In the genomic region with DNA sequence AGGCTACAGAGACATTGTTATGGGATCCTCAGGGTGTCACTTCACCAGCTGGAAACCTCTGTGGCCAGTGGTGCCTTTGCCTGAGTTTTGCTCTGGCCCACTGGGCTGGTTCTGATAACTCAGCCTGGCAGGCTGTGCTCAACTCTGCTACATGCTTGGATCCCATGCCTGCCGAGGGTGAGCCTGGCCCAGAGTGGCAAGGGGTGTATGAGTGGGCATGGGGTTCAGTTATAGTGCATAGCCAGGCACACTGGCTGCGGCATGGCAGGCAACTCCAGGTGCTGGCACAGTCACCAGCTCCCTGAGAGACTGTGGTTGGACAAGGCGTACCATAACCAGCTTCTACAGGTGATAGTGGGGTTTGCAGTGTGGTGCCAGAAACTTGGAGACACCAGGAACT, we compare ENCODE assay signal across 1 cellular context.
TF ChIP-seq lines count a peak whose summit lies in the region.

No MANE protein-coding gene starts in this region.

TF ChIP-seq in H1, 55 proteins besides CTCF, POLR2A, EP300 and RAD21 (continued from another document):
- TF ChIP-seq ATF2 (IDR thresholded peaks at IDR 0.05; ENCODE audit: low read length) (no peak), EZH2 (IDR thresholded peaks at IDR 0.05; ENCODE audit: low read depth, low read length, severe bottlenecking) (no peak), EGR1 (IDR thresholded peaks at IDR 0.05; ENCODE audit: borderline replicate concordance, low read depth, low read length) (no peak), ZNF274 (IDR thresholded peaks at IDR 0.05; ENCODE audit: borderline replicate concordance, extremely low read depth, low read length) (no peak)
- TF ChIP-seq, protein P1, sequence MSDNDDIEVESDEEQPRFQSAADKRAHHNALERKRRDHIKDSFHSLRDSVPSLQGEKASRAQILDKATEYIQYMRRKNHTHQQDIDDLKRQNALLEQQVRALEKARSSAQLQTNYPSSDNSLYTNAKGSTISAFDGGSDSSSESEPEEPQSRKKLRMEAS (IDR thresholded peaks at IDR 0.05): no peak
